In the genomic region with DNA sequence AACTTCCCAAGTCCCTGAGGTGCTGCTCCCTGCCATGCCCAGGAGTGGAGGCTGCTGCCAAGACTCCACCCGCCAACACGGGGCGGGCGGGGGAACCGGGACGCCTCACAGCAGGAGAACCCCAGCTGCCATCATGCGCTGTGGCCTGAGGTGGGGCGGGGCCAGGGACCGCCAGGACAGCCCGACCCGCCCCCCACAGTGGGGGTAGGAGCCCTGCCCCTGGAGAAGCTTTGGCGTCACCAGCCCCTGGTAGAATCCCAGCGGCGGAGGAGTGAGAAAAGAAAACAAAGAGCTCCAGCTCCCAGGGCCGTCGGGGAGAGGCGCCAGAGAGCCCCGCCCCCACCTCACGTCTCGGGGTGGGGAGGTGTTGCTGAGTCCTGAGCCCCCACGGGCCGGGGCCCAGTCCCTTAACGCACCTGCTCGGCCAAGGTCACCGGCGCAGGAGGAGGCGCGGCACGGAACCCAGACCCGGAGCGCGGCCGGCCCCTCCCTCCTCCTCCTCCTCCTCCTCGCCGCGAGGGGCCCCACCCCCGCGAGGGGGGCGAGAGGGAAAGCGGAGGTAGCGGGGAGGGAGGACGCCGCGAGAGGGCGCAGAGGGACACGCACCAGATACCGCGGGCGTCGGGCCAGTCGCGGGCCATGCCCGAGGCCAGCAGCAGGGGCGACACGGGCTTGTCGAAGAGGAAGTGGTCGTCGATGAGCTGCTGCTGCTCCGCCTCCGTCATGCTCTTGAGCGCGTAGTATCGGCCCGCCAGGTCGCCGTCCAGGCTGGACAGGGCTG, we compare ENCODE assay signal across 8 cellular contexts. TPM values are rescaled to one million over a fixed set of nuclear protein-coding genes. Genes with fewer than 3 reads are reported as not detected.
A peak's percentile ranks its signal among the peaks of the same experiment; 100 is the strongest.
DNase-seq lines count a peak whose midpoint lies in the region; ATAC-seq and TF ChIP-seq lines count a peak whose summit lies in the region.

No MANE protein-coding gene starts in this region.

- no peaks in the 10 kb centered on the region for H3K9me2 ChIP-seq in OCI-LY7 (ENCODE audit: insufficient read depth, low read length)

- no peak overlapping the region for H3K27ac ChIP-seq in OCI-LY7 (ENCODE audit: low read depth, low read length, poor library complexity, severe bottlenecking)
- peak overlapping the region; percentile 86 for H3K27ac ChIP-seq in substantia nigra (ENCODE audit: low read depth, low read length, poor library complexity, severe bottlenecking)

- peaks cover 0 to 6% of the 10 kb centered on the region in 2 donors for H3K27me3 Mint-ChIP-seq in natural killer cell treated with Interleukin-12 subunit alpha and Interleukin-12 subunit beta and Interleukin-15 and Interleukin-18, amount 100 ng/mL, for 72 hours

- H3K4me1 ChIP-seq in OCI-LY7 (ENCODE audit: insufficient read depth, low read length, poor library complexity, severe bottlenecking): peaks cover 17% of the 10 kb centered on the region

- H3K36me3 ChIP-seq in OCI-LY7 (ENCODE audit: insufficient read depth, low read length): no peaks in the 10 kb centered on the region

- peak; percentile 57 for TF ChIP-seq CTCF in OCI-LY7 (conservative IDR thresholded peaks at IDR 0.05; ENCODE audit: low read length)

- peak overlapping the region; percentile 57 for H3K4me3 Mint-ChIP-seq in natural killer cell treated with Interleukin-12 subunit alpha and Interleukin-12 subunit beta and Interleukin-15 and Interleukin-18, amount 100 ng/mL, for 72 hours

- H3K27ac Mint-ChIP-seq in natural killer cell treated with Interleukin-12 subunit alpha and Interleukin-12 subunit beta and Interleukin-15 and Interleukin-18, amount 100 ng/mL, for 72 hours: no peak overlapping the region

- no peaks in the 10 kb centered on the region for H3K9me3 Mint-ChIP-seq in natural killer cell treated with Interleukin-12 subunit alpha and Interleukin-12 subunit beta and Interleukin-15 and Interleukin-18, amount 100 ng/mL, for 72 hours

- H3K36me3 Mint-ChIP-seq in natural killer cell treated with Interleukin-12 subunit alpha and Interleukin-12 subunit beta and Interleukin-15 and Interleukin-18, amount 100 ng/mL, for 72 hours: no peaks in the 10 kb centered on the region

- H3K9me3 ChIP-seq in OCI-LY7 (ENCODE audit: low read length): no peaks in the 10 kb centered on the region

- DNase-seq in DMS153 treated with DMSO at 0.1 percent for 48 hours (lab: John Stamatoyannopoulos, UW; ENCODE audit: unreplicated experiment) (peak; percentile 52), HT-29 (ENCODE audit: low spot score) (peak; percentile 60), OCI-LY7 (ENCODE audit: low spot score) (peak; percentile 48), fibroblast of peridontal ligament (ENCODE audit: extremely low read depth) (peak; percentile 43), substantia nigra (lab: John Stamatoyannopoulos, UW) (peak in 45 of 49 donors; percentile 44 to 94 (median 72))
- peak; percentile 34 to 43 for DNase-seq in activated T-helper 1 cell treated with anti-CD3 and anti-CD28 coated beads, Interleukin-2, amount 50 U/mL, for 16 hours (ENCODE audit: low read depth in 1 of 2, low spot score in 1 of 2)
- DNase-seq in natural killer cell treated with Interleukin-12 subunit alpha and Interleukin-12 subunit beta and Interleukin-15 and Interleukin-18, amount 100 ng/mL, for 72 hours (ENCODE audit: low spot score): peak; percentile 78

- no TSS peak for BruUV-seq in OCI-LY7 (replicated peaks; lab: Mats Ljungman, UMichigan)

- H4K20me1 ChIP-seq in OCI-LY7 (ENCODE audit: insufficient read depth, low read length): no peaks in the 10 kb centered on the region; the same call in 1 of the 2 replicates

- POLR2A ChIA-PET in OCI-LY7 (lab: Charles Lee): no interaction called here

- peak overlapping the region; percentile 6 for H2AFZ ChIP-seq in OCI-LY7 (ENCODE audit: low read length)

- CTCF ChIA-PET in OCI-LY7 (lab: Charles Lee; ENCODE audit: unreplicated experiment): interaction anchor here (0.5 to 0.6 kb wide), 2 partner anchors 30 to 153 kb away, joined by 3 read pairs; no protein-coding TSS in a partner anchor

- H3K4me1 Mint-ChIP-seq in natural killer cell treated with Interleukin-12 subunit alpha and Interleukin-12 subunit beta and Interleukin-15 and Interleukin-18, amount 100 ng/mL, for 72 hours (ENCODE audit: low read depth in 2 of 2): peaks cover 0 to 6% of the 10 kb centered on the region in 2 donors

- H3K4me3 ChIP-seq in OCI-LY7 (ENCODE audit: low read depth, low read length, poor library complexity, severe bottlenecking): peak overlapping the region; percentile 52

- ATAC-seq in natural killer cell treated with Interleukin-12 subunit alpha and Interleukin-12 subunit beta and Interleukin-15 and Interleukin-18, amount 100 ng/mL, for 72 hours: peak; percentile 77
- no peak for ATAC-seq in GM19324 (IDR thresholded peaks at IDR 0.05; ENCODE audit: low FRiP score, unreplicated experiment)

- intact Hi-C loops in OCI-LY7 (cut with micrococcal nuclease; ENCODE audit: unreplicated experiment): no loop called here

- H3K4me2 ChIP-seq in OCI-LY7 (ENCODE audit: low read length): peak overlapping the region; percentile 62

- H3K79me2 ChIP-seq in OCI-LY7 (ENCODE audit: insufficient read depth, low read depth, low read length): no peaks in the 10 kb centered on the region

RNA-seq across cellular contexts. Expression of gene CKB, which starts 1.8 kb away (rescaled TPM):
- 446 and 513 TPM in 2 replicates for total RNA-seq in HT-29 (2014; rRNA removed; shearing (Covaris generic))
- total RNA-seq in OCI-LY7 (2014; rRNA removed; shearing (Covaris generic)): 0.57 and 0.82 TPM in 2 replicates
- 3.0 and 3.2 TPM in 2 replicates for total RNA-seq in OCI-LY7 (2022)
- 1 to 10 TPM; 3.0 to 4.6 TPM for total RNA-seq in natural killer cell treated with Interleukin-12 subunit alpha and Interleukin-12 subunit beta and Interleukin-15 and Interleukin-18, amount 100 ng/mL, for 72 hours

RNA-seq across cellular contexts. Expression of gene TRMT61A, which starts 8.1 kb away (rescaled TPM):
- 49.8 and 50.8 TPM in 2 replicates for total RNA-seq in HT-29 (2014; rRNA removed; shearing (Covaris generic))
- total RNA-seq in OCI-LY7 (2014; rRNA removed; shearing (Covaris generic)): 16.7 and 17.1 TPM in 2 replicates
- 11.2 and 13.1 TPM in 2 replicates for total RNA-seq in OCI-LY7 (2022)
- 10 to 100 TPM; 13.2 to 29.7 TPM for total RNA-seq in natural killer cell treated with Interleukin-12 subunit alpha and Interleukin-12 subunit beta and Interleukin-15 and Interleukin-18, amount 100 ng/mL, for 72 hours

RNA-seq across cellular contexts. Expression of gene BAG5, which starts 41.6 kb away (rescaled TPM):
- 11.7 and 12.1 TPM in 2 replicates for total RNA-seq in HT-29 (2014; rRNA removed; shearing (Covaris generic))
- total RNA-seq in OCI-LY7 (2014; rRNA removed; shearing (Covaris generic)): 26.1 and 29.2 TPM in 2 replicates
- total RNA-seq in OCI-LY7 (2022): 36.3 and 38.7 TPM in 2 replicates
- 10 to 100 TPM; 27.4 to 29.6 TPM for total RNA-seq in natural killer cell treated with Interleukin-12 subunit alpha and Interleukin-12 subunit beta and Interleukin-15 and Interleukin-18, amount 100 ng/mL, for 72 hours

RNA-seq across cellular contexts. Expression of gene COA8, which starts 41.9 kb away (rescaled TPM):
- total RNA-seq in HT-29 (2014; rRNA removed; shearing (Covaris generic)): 11.2 and 15.3 TPM in 2 replicates
- 18.2 and 18.7 TPM in 2 replicates for total RNA-seq in OCI-LY7 (2014; rRNA removed; shearing (Covaris generic))
- 33.0 and 38.9 TPM in 2 replicates for total RNA-seq in OCI-LY7 (2022)
- 10 to 100 TPM; 35.8 to 38.3 TPM for total RNA-seq in natural killer cell treated with Interleukin-12 subunit alpha and Interleukin-12 subunit beta and Interleukin-15 and Interleukin-18, amount 100 ng/mL, for 72 hours

Comparison
In these comparisons a context has a peak if more than half of its experiments do, and no peak if none do; other contexts are left out.
1. RNA of gene CKB, which starts 1.8 kb away (total RNA-seq): 446 to 513 TPM in HT-29; 3.0 to 4.6 TPM in natural killer cell treated with Interleukin-12 subunit alpha and Interleukin-12 subunit beta and Interleukin-15 and Interleukin-18, amount 100 ng/mL, for 72 hours and 0.57 to 3.2 TPM in OCI-LY7; every median in the first group is over 10 times any median in the second.
2. Peak in every context shown above with its lines, with median percentiles within 50 percentile points of each other: DNase-seq.